In genomic region chr5:115641948-115642347, GRCh38 we compare ENCODE assay signal across 24 cellular contexts. TPM values are rescaled to one million over a fixed set of nuclear protein-coding genes. Genes with fewer than 3 reads are reported as not detected.
A peak's percentile ranks its signal among the peaks of the same experiment; 100 is the strongest.
DNase-seq lines count a peak whose midpoint lies in the region; FAIRE-seq and TF ChIP-seq lines count a peak whose summit lies in the region.
"Had no signal": no experiment of that assay in that cellular context is flagged by ENCODE, and none has a peak within 500 bp of the region (broad histone marks: within the 10 kb centered on the region; RNA-seq: fewer than 3 reads in every experiment).

No MANE protein-coding gene starts in this region.

- no peaks in the 10 kb centered on the region for H4K20me1 ChIP-seq in SK-N-SH (ENCODE audit: insufficient read depth)
- no peaks in the 10 kb centered on the region for H4K20me1 ChIP-seq in osteoblast (ENCODE audit: insufficient read depth, low read length)

- no peaks in the 10 kb centered on the region; a peak in 1 of 4 replicates for H3K4me1 ChIP-seq in SK-N-SH (ENCODE audit: control insufficient read depth in 1 of 2, insufficient read depth in 2 of 2, low read depth in 1 of 2, low read length in 1 of 2)
- peaks cover 8% of the 10 kb centered on the region for H3K4me1 ChIP-seq in osteoblast (ENCODE audit: insufficient read depth, low read length)
- no peaks in the 10 kb centered on the region for H3K4me1 ChIP-seq in sigmoid colon

- no peak for TF ChIP-seq RAD21 in SK-N-SH (IDR thresholded peaks at IDR 0.05; ENCODE audit: low read length)

- H3K79me2 ChIP-seq in SK-N-SH (ENCODE audit: insufficient read depth), result no peaks in the 10 kb centered on the region
- no peaks in the 10 kb centered on the region for H3K79me2 ChIP-seq in osteoblast (ENCODE audit: insufficient read depth, low read length)

- no peak for FAIRE-seq in GM12892 (lab: Jason Lieb, UNC)
- FAIRE-seq: A204.1, D721Med had no signal

- H3K4me3 ChIP-seq in SK-N-SH (ENCODE audit: low read depth in 2 of 2, low read length in 1 of 2) (no peak overlapping the region), brain microvascular endothelial cell (ENCODE audit: low read depth, low read length) (no peak overlapping the region), osteoblast (ENCODE audit: insufficient read depth, low read length) (no peak overlapping the region), sigmoid colon (no peak overlapping the region)
- H3K4me3 ChIP-seq: SK-N-MC had no signal

- H3K27me3 ChIP-seq in SK-N-SH (ENCODE audit: insufficient read depth) (no peaks in the 10 kb centered on the region), brain microvascular endothelial cell (replicated peaks) (no peaks in the 10 kb centered on the region), osteoblast (ENCODE audit: insufficient read depth, low read length) (peaks cover 9% of the 10 kb centered on the region), sigmoid colon (no peaks in the 10 kb centered on the region)

- WGBS in SK-N-SH (ENCODE audit: low lambda C conversion rate), result 8% methylated on average over 1 of the region's 1 CpG
- 91 to 95% methylated on average over 1 of the region's 1 CpG for WGBS in sigmoid colon, 2 donors

- H2AFZ ChIP-seq in SK-N-SH (ENCODE audit: low read depth) (no peak overlapping the region), osteoblast (ENCODE audit: low read length) (no peak overlapping the region)

- H3K36me3 ChIP-seq in SK-N-SH (replicated peaks in 1 of 2; ENCODE audit: control insufficient read depth in 1 of 2, insufficient read depth in 2 of 2, low read length in 1 of 2), result no peaks in the 10 kb centered on the region
- H3K36me3 ChIP-seq in brain microvascular endothelial cell (replicated peaks), result no peaks in the 10 kb centered on the region
- H3K36me3 ChIP-seq in osteoblast (ENCODE audit: insufficient read depth, low read length), result no peaks in the 10 kb centered on the region
- no peaks in the 10 kb centered on the region for H3K36me3 ChIP-seq in sigmoid colon

- no peaks in the 10 kb centered on the region for H3K9me3 ChIP-seq in SK-N-SH
- H3K9me3 ChIP-seq in osteoblast (ENCODE audit: low read depth, low read length), result no peaks in the 10 kb centered on the region
- no peaks in the 10 kb centered on the region for H3K9me3 ChIP-seq in sigmoid colon

- TF ChIP-seq CTCF in SK-N-SH (IDR thresholded peaks at IDR 0.05), result no peak
- TF ChIP-seq CTCF in brain microvascular endothelial cell (IDR thresholded peaks at IDR 0.05; ENCODE audit: low read depth, low read length, missing control alignments), result no peak
- no peak for TF ChIP-seq CTCF in osteoblast (IDR thresholded peaks at IDR 0.05; ENCODE audit: extremely low read depth, low read depth, low read length)
- TF ChIP-seq CTCF in sigmoid colon (IDR thresholded peaks at IDR 0.05), result no peak

- peak overlapping the region in 1 of 2 experiments; percentile 37; a peak in 1 of 4 replicates for H3K27ac ChIP-seq in SK-N-SH (ENCODE audit: low read depth in 2 of 2, low read length in 1 of 2)
- no peak overlapping the region for H3K27ac ChIP-seq in brain microvascular endothelial cell
- no peak overlapping the region for H3K27ac ChIP-seq in osteoblast (ENCODE audit: low read depth, low read length)
- no peak overlapping the region for H3K27ac ChIP-seq in sigmoid colon
- H3K27ac ChIP-seq: C4-2B, RWPE1, SK-N-MC had no signal

- in situ Hi-C loops in brain microvascular endothelial cell (cut with HindIII; ENCODE audit: low pct_ligation_motif_present, low sequenced_read_pairs), result no loop called here

- H3F3A ChIP-seq in SK-N-SH (replicated peaks; ENCODE audit: insufficient read depth), result no peaks in the 10 kb centered on the region

- CTCF ChIA-PET in SK-N-SH (lab: Yijun Ruan, JAX), result interaction anchor here (0.8 to 3.7 kb wide), 2 partner anchors 332 to 427 kb away, joined by 3 to 15 read pairs; no protein-coding TSS in a partner anchor

- TF ChIP-seq POLR2A in GM12892 (IDR thresholded peaks at IDR 0.05; ENCODE audit: low read depth, low read length) (no peak), sigmoid colon (IDR thresholded peaks at IDR 0.05) (no peak)

- POLR2A ChIA-PET in SK-N-SH (lab: Yijun Ruan, JAX), result no interaction called here

- TF ChIP-seq EP300 in SK-N-SH (IDR thresholded peaks at IDR 0.05; ENCODE audit: borderline replicate concordance in 1 of 2, low read depth in 1 of 2, low read length in 1 of 2) (no peak), sigmoid colon (IDR thresholded peaks at IDR 0.05) (no peak)

- no peak overlapping the region for H3K4me2 ChIP-seq in SK-N-SH
- H3K4me2 ChIP-seq in osteoblast (ENCODE audit: insufficient read depth, low read length), result no peak overlapping the region

- H3K9ac ChIP-seq in SK-N-SH, result no peak overlapping the region

- DNase-seq in ELR (ENCODE audit: low read depth), result peak; percentile 50
- DNase-seq in SK-N-SH, result no peak
- DNase-seq in brain microvascular endothelial cell, result peak; percentile 29
- peak; percentile 41 for DNase-seq in osteoblast (ENCODE audit: insufficient read length, low spot score, missing footprints)
- DNase-seq in HPDE6-E6E7 (ENCODE audit: extremely low spot score), result no peak
- no peak for DNase-seq in GM12892 (ENCODE audit: insufficient read length)
- DNase-seq in sigmoid colon, result no peak
- DNase-seq: DND-41, GDM1, H7, HFFc6, MM.1S, NCI-H1048, NCI-H1436, NCI-H187 treated with DMSO at 0.1 percent for 48 hours, NCI-H2227 treated with DMSO at 0.1 percent for 48 hours, NCI-H510A treated with DMSO at 0.1 percent for 48 hours, NCI-H748 treated with DMSO at 0.1 percent for 48 hours, SHP77 treated with DMSO at 0.1 percent for 48 hours had no signal

- H3K9me2 ChIP-seq in SK-N-SH, result no peaks in the 10 kb centered on the region

- intact Hi-C loops in sigmoid colon (cut with DNase I), result no loop called here

TF ChIP-seq in SK-N-SH, 30 proteins besides CTCF, POLR2A, EP300 and RAD21 (continues in another document):
- no peak for TF ChIP-seq NRF1 (IDR thresholded peaks at IDR 0.05; ENCODE audit: low read depth, low read length)
- no peak for TF ChIP-seq MXI1 (IDR thresholded peaks at IDR 0.05; ENCODE audit: low read depth, low read length)
- TF ChIP-seq RXRA (IDR thresholded peaks at IDR 0.05; ENCODE audit: borderline replicate concordance, low read depth), result no peak
- 0 out of 2 replicates have a peak, but pooled peaks have one; percentile 11 for TF ChIP-seq FOSL2 (IDR thresholded peaks at IDR 0.05; ENCODE audit: borderline replicate concordance, low read depth)
- TF ChIP-seq TCF12 (IDR thresholded peaks at IDR 0.05), result peak; percentile 37
- TF ChIP-seq GATA2 (CRISPR knock-in tag; IDR thresholded peaks at IDR 0.05), result no peak
- no peak for TF ChIP-seq TAF1 (IDR thresholded peaks at IDR 0.05; ENCODE audit: borderline replicate concordance, low read depth, low read length)
- peak; percentile 38 for TF ChIP-seq JUND (IDR thresholded peaks at IDR 0.05)
- no peak for TF ChIP-seq IRF3 (IDR thresholded peaks at IDR 0.05; ENCODE audit: low read depth, low read length)
- no peak for TF ChIP-seq REST (IDR thresholded peaks at IDR 0.05; ENCODE audit: low read depth, low read length)
- TF ChIP-seq FOXJ3 (CRISPR knock-in tag; IDR thresholded peaks at IDR 0.05), result no peak

RNA-seq across cellular contexts. Expression of gene TMED7, which starts 16.1 kb away (rescaled TPM):
- 32.8 and 41.2 TPM in 2 replicates for polyA plus RNA-seq in SK-N-SH (2012; rRNA removed)
- polyA plus RNA-seq in SK-N-SH (2012; cell fraction: cytosol; rRNA removed), result 45.0 and 49.8 TPM in 2 replicates
- polyA plus RNA-seq in SK-N-SH (2012; cell fraction: nucleus; rRNA removed), result 34.9 and 59.0 TPM in 2 replicates
- total RNA-seq in osteoblast, result 137 and 151 TPM in 2 replicates
- polyA plus RNA-seq in GM12892 (2012; ENCODE audit: missing spikeins), result 25.1 TPM
- total RNA-seq in sigmoid colon, result 100 to 1,000 TPM in 1 of 4 donors, 10 to 100 TPM in 3; 80.8 to 104 (median 88.2) TPM
- polyA plus RNA-seq in sigmoid colon, result 10 to 100 TPM; 10.8 to 28.9 (median 14.3) TPM

RNA-seq across cellular contexts. Expression of gene TICAM2, which starts 39.7 kb away (rescaled TPM):
- polyA plus RNA-seq in SK-N-SH (2012; rRNA removed), result not detected in 2 replicates
- 0.01 TPM in 2 replicates for polyA plus RNA-seq in SK-N-SH (2012; cell fraction: cytosol; rRNA removed)
- polyA plus RNA-seq in SK-N-SH (2012; cell fraction: nucleus; rRNA removed), result not detected in 2 replicates
- total RNA-seq in osteoblast, result 6.9 and 9.1 TPM in 2 replicates
- 7.1 TPM for polyA plus RNA-seq in GM12892 (2012; ENCODE audit: missing spikeins)
- total RNA-seq in sigmoid colon, result 1 to 10 TPM in 2 of 4 donors, under 1 TPM in 2; 0.95 to 3.9 (median 2.3) TPM
- polyA plus RNA-seq in sigmoid colon, result 1 to 10 TPM in 2 of 3 donors, not detected in 1; 1.9 to 2.1 TPM
- total RNA-seq: H7 had no signal

Comparison
In these comparisons a context has a peak if more than half of its experiments do, and no peak if none do; other contexts are left out.
1. DNase-seq: peak in ELR (single experiment), brain microvascular endothelial cell (single experiment) and osteoblast (single experiment); none in SK-N-SH (single experiment), HPDE6-E6E7 (single experiment), GM12892 (single experiment) and sigmoid colon (single experiment).